In genomic region chr6:148285205-148285604, GRCh38 we compare ENCODE assay signal across 8 cellular contexts.
"Had no signal": no experiment of that assay in that cellular context is flagged by ENCODE, and none has a peak within 500 bp of the region (broad histone marks: within the 10 kb centered on the region; RNA-seq: fewer than 3 reads in every experiment).

No MANE protein-coding gene starts in this region.

- ATAC-seq: HCT116, K562 had no signal

- DNase-seq: GM23248, GOT3, H7, IMR-90, KG1 had no signal

- H3K4me1 ChIP-seq: HAP-1 had no signal

- H3K4me3 ChIP-seq: GM23248, HAP-1, K562 had no signal

- H3K36me3 ChIP-seq: HAP-1 had no signal

- H3K9ac ChIP-seq: GM23248 had no signal

- H2AFZ ChIP-seq: GM23248 had no signal

- H3K27ac ChIP-seq: GM23248 had no signal

- H3K9me3 ChIP-seq: HAP-1 had no signal
